In genomic region chr5:134979416-134979815, GRCh38 we compare ENCODE assay signal across 6 cellular contexts. TPM values are rescaled to one million over a fixed set of nuclear protein-coding genes. Genes with fewer than 3 reads are reported as not detected.
"Had no signal": no experiment of that assay in that cellular context is flagged by ENCODE, and none has a peak within 500 bp of the region (broad histone marks: within the 10 kb centered on the region; RNA-seq: fewer than 3 reads in every experiment).

No MANE protein-coding gene starts in this region.

- DNase-seq: IMR-90, KBM-7 had no signal

- H3K4me3 ChIP-seq: K562 had no signal

- H3K27ac ChIP-seq: HL-60 had no signal

RNA-seq across cellular contexts. Expression of gene CATSPER3, which starts 11.7 kb away (rescaled TPM):
- total RNA-seq: HT-29 had no signal
- polyA plus RNA-seq: IgD-negative memory B cell had no signal
